ENCODE assay signal across 27 cellular contexts in genomic region chr5:14017904-14018303, GRCh38.
"Had no signal": no experiment of that assay in that cellular context is flagged by ENCODE, and none has a peak within 500 bp of the region (broad histone marks: within the 10 kb centered on the region; RNA-seq: fewer than 3 reads in every experiment).

No MANE protein-coding gene starts in this region.

- ATAC-seq: activated CD4-positive, alpha-beta T cell treated with anti-CD3 and anti-CD28 coated beads for 36 hours; activated CD8-positive, alpha-beta T cell treated with anti-CD3 and anti-CD28 coated beads, Interleukin-2, amount 10 ng/mL, durations not matched to agents 7 days and 5 days; gastrocnemius medialis; left ventricle myocardium superior; pancreas; sciatic nerve; stimulated activated effector memory CD8-positive, alpha-beta T cell treated with anti-CD3 and anti-CD28 coated beads, Interleukin-12 subunit alpha, Interleukin-12 subunit beta, amount 100 ng/mL, for 72 hours had no signal

- H3K27ac ChIP-seq: cardiac muscle cell, coronary artery, dorsolateral prefrontal cortex, gastrocnemius medialis, pancreas, prostate gland, skin epidermis, thoracic aorta had no signal

- DNase-seq: activated B cell treated with CpG ODN at 0.5 μM for 24 hours; activated CD4-positive, alpha-beta T cell treated with anti-CD3 and anti-CD28 coated beads for 36 hours; activated CD8-positive, alpha-beta T cell treated with anti-CD3 and anti-CD28 coated beads, Interleukin-2, amount 10 ng/mL, durations not matched to agents 7 days and 5 days; activated effector memory CD4-positive, alpha-beta T cell treated with Interleukin-2 at 50 U/mL for 16 hours; activated naive CD4-positive, alpha-beta T cell treated with Interleukin-2 at 50 U/mL for 16 hours; activated T-cell treated with anti-CD3 and anti-CD28 coated beads for 4 hours; anterior cingulate cortex; dorsolateral prefrontal cortex; effector memory CD4-positive, alpha-beta T cell; gastrocnemius medialis; islet precursor cell; left ventricle myocardium superior; mammary epithelial cell; nephron progenitor cell; pancreas; retina; stimulated activated CD4-positive, alpha-beta T cell treated with anti-CD3 and anti-CD28 coated beads, Interleukin-12 subunit alpha, Interleukin-12 subunit beta, amount 100 ng/mL, for 4 hours; stimulated activated CD4-positive, alpha-beta T cell treated with anti-CD3 and anti-CD28 coated beads, Interleukin-4, amount 100 ng/mL, for 1 hour; trophoblast cell had no signal

- H3K9me3 ChIP-seq: gastrocnemius medialis, pancreas, prostate gland, thoracic aorta had no signal

- H3K36me3 ChIP-seq: cardiac muscle cell, gastrocnemius medialis, pancreas, prostate gland, thoracic aorta had no signal

- FAIRE-seq: pancreas, urothelium cell line had no signal

- H3K4me1 ChIP-seq: gastrocnemius medialis, pancreas, prostate gland had no signal

- H3K4me3 ChIP-seq: cardiac muscle cell, coronary artery, dorsolateral prefrontal cortex, gastrocnemius medialis, pancreas, prostate gland, skin epidermis, thoracic aorta had no signal

- H3K27me3 ChIP-seq: cardiac muscle cell, gastrocnemius medialis, pancreas had no signal
